ENCODE assay signal across 14 cellular contexts in the genomic region with DNA sequence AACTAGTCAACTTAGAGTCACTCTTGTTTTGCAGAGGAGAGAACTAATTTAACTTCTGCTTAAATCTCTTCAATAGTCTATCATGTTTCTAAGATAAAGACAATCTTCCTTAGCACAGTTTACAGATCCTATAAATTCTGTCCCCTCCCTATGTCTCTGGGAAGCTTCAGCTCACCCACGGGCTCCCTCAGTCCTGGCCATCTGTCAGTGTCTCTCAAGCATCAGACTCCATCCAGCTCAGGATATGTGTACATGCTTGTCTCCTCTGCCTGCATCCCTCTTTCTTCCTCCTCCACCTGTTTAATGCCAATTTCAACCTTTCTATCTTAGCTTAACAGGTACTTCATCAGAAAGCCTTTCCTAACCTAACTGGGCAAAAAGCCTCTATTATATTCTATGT.
DNase-seq lines count a peak whose midpoint lies in the region; TF ChIP-seq lines count a peak whose summit lies in the region.
"Had no signal": no experiment of that assay in that cellular context is flagged by ENCODE, and none has a peak within 500 bp of the region (broad histone marks: within the 10 kb centered on the region; RNA-seq: fewer than 3 reads in every experiment).

No MANE protein-coding gene starts in this region.

- peak; percentile 87 for DNase-seq in G401 (ENCODE audit: low spot score)
- DNase-seq in NCI-H69 (lab: John Stamatoyannopoulos, UW): peak; percentile 6
- peak; percentile 4 to 34 for DNase-seq in cerebellar nuclear complex (lab: John Stamatoyannopoulos, UW)
- DNase-seq in superior temporal gyrus (ENCODE audit: extremely low spot score): peak; percentile 32
- DNase-seq in erythroblast (lab: John Stamatoyannopoulos, UW): no peak
- DNase-seq in NOMO-1 (lab: John Stamatoyannopoulos, UW; ENCODE audit: unreplicated experiment in 2 of 2): no peak
- DNase-seq: Caco-2; CD4-positive, CD25-positive, alpha-beta regulatory T cell; CD8-positive, alpha-beta T cell; DMS153; DND-41; GDM1; GM23248; H9 had no signal

- TF ChIP-seq POLR2A in erythroblast (IDR thresholded peaks at IDR 0.05; ENCODE audit: low read length): no peak

- in situ Hi-C loops in G401 (cut with HindIII; ENCODE audit: low sequenced_read_pairs): no loop called here

Comparison
In these comparisons a context has a peak if more than half of its experiments do, and no peak if none do; other contexts are left out.
1. DNase-seq: peak in G401 (single experiment), NCI-H69 (single experiment), cerebellar nuclear complex (2 of 2) and superior temporal gyrus (single experiment); none in erythroblast (0 of 2) and NOMO-1 (0 of 2).